33 cellular contexts compared by ENCODE assay signal in genomic region chr6:126685182-126685581, GRCh38.
"Had no signal": no experiment of that assay in that cellular context is flagged by ENCODE, and none has a peak within 500 bp of the region (broad histone marks: within the 10 kb centered on the region; RNA-seq: fewer than 3 reads in every experiment).

No MANE protein-coding gene starts in this region.

- H3K4me3 ChIP-seq: adrenal gland, ascending aorta, body of pancreas, breast epithelium, cardiac muscle cell had no signal

- ATAC-seq: activated naive CD4-positive, alpha-beta T cell treated with anti-CD3 and anti-CD28 coated beads, Interleukin-2, amount 50 U/mL, for 72 hours; activated naive CD8-positive, alpha-beta T cell treated with anti-CD3 and anti-CD28 coated beads, Interleukin-2, amount 50 U/mL, for 24 hours; activated T-cell treated with anti-CD3 and anti-CD28 coated beads, Interleukin-2, amount 50 U/mL, for 4 hours; activated T-cell treated with anti-CD3 and anti-CD28 coated beads, Interleukin-2, amount 50 U/mL, for 72 hours; activated T-helper 17 cell treated with anti-CD3 and anti-CD28 coated beads, Interleukin-2, amount 50 U/mL, for 72 hours; body of pancreas had no signal

- DNase-seq: activated effector memory CD4-positive, alpha-beta T cell treated with anti-CD3 and anti-CD28 coated beads, Interleukin-2, amount 50 U/mL, for 16 hours; activated effector memory CD4-positive, alpha-beta T cell treated with Interleukin-2 at 50 U/mL for 16 hours; activated gamma-delta T cell; activated gamma-delta T cell treated with Interleukin-2 at 50 U/mL for 16 hours; activated naive CD4-positive, alpha-beta T cell; activated naive CD4-positive, alpha-beta T cell treated with anti-CD3 and anti-CD28 coated beads for 36 hours; activated naive CD4-positive, alpha-beta T cell treated with anti-CD3 and anti-CD28 coated beads, Interleukin-2, amount 10 ng/mL, durations not matched to agents 7 days and 5 days; activated naive CD4-positive, alpha-beta T cell treated with anti-CD3 and anti-CD28 coated beads, Interleukin-2, amount 50 U/mL, for 16 hours; activated naive CD4-positive, alpha-beta T cell treated with Interleukin-2 at 50 U/mL for 16 hours; activated naive CD8-positive, alpha-beta T cell treated with anti-CD3 and anti-CD28 coated beads for 36 hours; activated naive CD8-positive, alpha-beta T cell treated with anti-CD3 and anti-CD28 coated beads, Interleukin-2, amount 10 ng/mL, durations not matched to agents 7 days and 5 days; activated naive CD8-positive, alpha-beta T cell treated with anti-CD3 and anti-CD28 coated beads, Interleukin-2, amount 50 U/mL, for 24 hours; activated T-cell treated with anti-CD3 and anti-CD28 coated beads, Interleukin-2, amount 50 U/mL, for 24 hours; activated T-cell treated with anti-CD3 and anti-CD28 coated beads, Interleukin-2, amount 50 U/mL, for 4 hours; activated T-cell treated with anti-CD3 and anti-CD28 coated beads, Interleukin-2, amount 50 U/mL, for 48 hours; activated T-cell treated with anti-CD3 and anti-CD28 coated beads, Interleukin-2, amount 50 U/mL, for 72 hours; adrenal gland; amniotic stem cell; amygdala; anterior cingulate cortex; aorta; body of pancreas; brain microvascular endothelial cell; caudate nucleus; central memory CD4-positive, alpha-beta T cell; cerebellar nuclear complex had no signal

- H3K36me3 ChIP-seq: adrenal gland, ascending aorta, brain microvascular endothelial cell, breast epithelium, cardiac muscle cell had no signal

- H3K27me3 ChIP-seq: ascending aorta, body of pancreas, brain microvascular endothelial cell, breast epithelium, cardiac muscle cell had no signal

- FAIRE-seq: astrocyte, bronchial epithelial cell had no signal

- H3K9me3 ChIP-seq: adrenal gland, ascending aorta, body of pancreas, breast epithelium had no signal

- H3K27ac ChIP-seq: adrenal gland, ascending aorta, body of pancreas, brain microvascular endothelial cell, breast epithelium, cardiac muscle cell had no signal

- H3K4me1 ChIP-seq: adrenal gland, ascending aorta, body of pancreas, breast epithelium had no signal
